ENCODE assay signal across 1 cellular context in genomic region chr2:171893824-171894611, GRCh38.
TF ChIP-seq lines count a peak whose summit lies in the region.

TSS of gene SLC25A12 (minus strand) at chr2:171894244. CDS start at chr2:171894214, 30 bp downstream.

TF ChIP-seq in HepG2, 621 proteins besides CTCF, POLR2A, EP300 and RAD21 (continued from another document and continues in another):
- no peak for TF ChIP-seq ZNF512B (CRISPR knock-in tag; IDR thresholded peaks at IDR 0.05; ENCODE audit: borderline replicate concordance)
- TF ChIP-seq ZNF556 (CRISPR knock-in tag; IDR thresholded peaks at IDR 0.05; ENCODE audit: borderline replicate concordance) = peak; percentile 47; the same call in 1 of the 2 replicates
- TF ChIP-seq ZNF672 (CRISPR knock-in tag; IDR thresholded peaks at IDR 0.05) = no peak
- no peak for TF ChIP-seq U2AF1 (optimal IDR thresholded peaks at IDR 0.05; ENCODE audit: low read depth, low read length)
- TF ChIP-seq ARNT2 (CRISPR knock-in tag; IDR thresholded peaks at IDR 0.05; ENCODE audit: low read depth) = no peak; the same call in 1 of the 2 replicates
- no peak for TF ChIP-seq MEIS1 (CRISPR knock-in tag; IDR thresholded peaks at IDR 0.05; ENCODE audit: borderline replicate concordance)
- no peak for TF ChIP-seq ZNF160 (CRISPR knock-in tag; IDR thresholded peaks at IDR 0.05)
- peak; percentile 89 for TF ChIP-seq HNF1B (CRISPR knock-in tag; IDR thresholded peaks at IDR 0.05)
- TF ChIP-seq MAFK (conservative IDR thresholded peaks at IDR 0.05 in 1 of 2, IDR thresholded peaks at IDR 0.05 in 1 of 2; ENCODE audit: low read length in 2 of 2) = no peak
- TF ChIP-seq CBX5 (CRISPR knock-in tag; IDR thresholded peaks at IDR 0.05; ENCODE audit: borderline replicate concordance) = no peak
- peak; percentile 62 for TF ChIP-seq RBM39 (IDR thresholded peaks at IDR 0.05; ENCODE audit: low read depth, low read length, poor library complexity, severe bottlenecking)
- no peak for TF ChIP-seq RORA (CRISPR knock-in tag; IDR thresholded peaks at IDR 0.05)
- peak; percentile 67 for TF ChIP-seq PHF21A (CRISPR knock-in tag; IDR thresholded peaks at IDR 0.05)
- TF ChIP-seq ZNF597 (CRISPR knock-in tag; IDR thresholded peaks at IDR 0.05) = no peak
- peak; percentile 54 for TF ChIP-seq GFI1 (CRISPR knock-in tag; IDR thresholded peaks at IDR 0.05; ENCODE audit: borderline replicate concordance)
- TF ChIP-seq DNMT3B (CRISPR knock-in tag; conservative IDR thresholded peaks at IDR 0.05) = no peak
- TF ChIP-seq SALL1 (CRISPR knock-in tag; IDR thresholded peaks at IDR 0.05) = peak; percentile 85
- TF ChIP-seq ISL2 (CRISPR knock-in tag; IDR thresholded peaks at IDR 0.05) = no peak
- no peak for TF ChIP-seq ZBTB44 (CRISPR knock-in tag; IDR thresholded peaks at IDR 0.05)
- TF ChIP-seq ZFP1 (CRISPR knock-in tag; IDR thresholded peaks at IDR 0.05) = no peak
- no peak for TF ChIP-seq HMG20A (CRISPR knock-in tag; IDR thresholded peaks at IDR 0.05; ENCODE audit: borderline replicate concordance)
- no peak for TF ChIP-seq ZNF468 (CRISPR knock-in tag; IDR thresholded peaks at IDR 0.05)
- TF ChIP-seq PBX3 (CRISPR knock-in tag; IDR thresholded peaks at IDR 0.05; ENCODE audit: borderline replicate concordance) = no peak
- peak; percentile 82 for TF ChIP-seq GMEB2 (CRISPR knock-in tag; IDR thresholded peaks at IDR 0.05; ENCODE audit: low read depth)
- no peak for TF ChIP-seq HHEX (CRISPR knock-in tag; IDR thresholded peaks at IDR 0.05)
- peak; percentile 51 for TF ChIP-seq NRL (CRISPR knock-in tag; IDR thresholded peaks at IDR 0.05; ENCODE audit: borderline replicate concordance)
- 0 out of 2 replicates have a peak, but pooled peaks have one; percentile 5 for TF ChIP-seq ZNF639 (CRISPR knock-in tag; conservative IDR thresholded peaks at IDR 0.05)
- TF ChIP-seq NCOR1 (IDR thresholded peaks at IDR 0.05; ENCODE audit: borderline replicate concordance, low read length) = no peak
- peak; percentile 47; the same call in 1 of the 2 replicates for TF ChIP-seq ZC3H13 (CRISPR knock-in tag; IDR thresholded peaks at IDR 0.05)
- TF ChIP-seq ZNF276 (CRISPR knock-in tag; IDR thresholded peaks at IDR 0.05; ENCODE audit: low read depth) = 0 out of 2 replicates have a peak, but pooled peaks have one; percentile 21
- TF ChIP-seq ZNF776 (CRISPR knock-in tag; IDR thresholded peaks at IDR 0.05) = no peak
- TF ChIP-seq ZBTB26 (CRISPR knock-in tag; IDR thresholded peaks at IDR 0.05; ENCODE audit: borderline replicate concordance) = no peak
- TF ChIP-seq ZNF652 (CRISPR knock-in tag; IDR thresholded peaks at IDR 0.05; ENCODE audit: borderline replicate concordance, low read depth) = no peak
- peak; percentile 65; the same call in 1 of the 2 replicates for TF ChIP-seq THAP11 (CRISPR knock-in tag; IDR thresholded peaks at IDR 0.05)
- 0 out of 2 replicates have a peak, but pooled peaks have one; percentile 13 for TF ChIP-seq HES4 (CRISPR knock-in tag; IDR thresholded peaks at IDR 0.05; ENCODE audit: borderline replicate concordance)
- TF ChIP-seq ZNF17 (CRISPR knock-in tag; IDR thresholded peaks at IDR 0.05) = no peak; the same call in 1 of the 2 replicates
- peak; percentile 66 for TF ChIP-seq ZNF12 (CRISPR knock-in tag; IDR thresholded peaks at IDR 0.05)
- TF ChIP-seq ZGPAT (CRISPR knock-in tag; IDR thresholded peaks at IDR 0.05) = peak; percentile 51; the same call in 1 of the 2 replicates
- peak; percentile 83 for TF ChIP-seq POLR2G (IDR thresholded peaks at IDR 0.05; ENCODE audit: low read depth, low read length)
- 0 out of 2 replicates have a peak, but pooled peaks have one; percentile 37 for TF ChIP-seq ZNF138 (CRISPR knock-in tag; IDR thresholded peaks at IDR 0.05; ENCODE audit: low read depth)
- no peak for TF ChIP-seq ZNF263 (CRISPR knock-in tag; IDR thresholded peaks at IDR 0.05)
- no peak; the same call in 1 of the 2 replicates for TF ChIP-seq REPIN1 (CRISPR knock-in tag; IDR thresholded peaks at IDR 0.05; ENCODE audit: borderline replicate concordance, low read depth)
- no peak for TF ChIP-seq CBX2 (IDR thresholded peaks at IDR 0.05; ENCODE audit: low read depth, low read length)
- TF ChIP-seq CBX2 (CRISPR knock-in tag; IDR thresholded peaks at IDR 0.05; ENCODE audit: low read depth) = no peak
- no peak for TF ChIP-seq ZNF329 (CRISPR knock-in tag; IDR thresholded peaks at IDR 0.05; ENCODE audit: low read depth)
- TF ChIP-seq ATF7-NPFF (CRISPR knock-in tag; IDR thresholded peaks at IDR 0.05; ENCODE audit: low read depth) = no peak
- peak; percentile 40; the same call in 1 of the 2 replicates for TF ChIP-seq MED13 (CRISPR knock-in tag; IDR thresholded peaks at IDR 0.05)
- peak; percentile 75; the same call in 1 of the 2 replicates for TF ChIP-seq TFAP4 (IDR thresholded peaks at IDR 0.05; ENCODE audit: borderline replicate concordance, low read depth)
- TF ChIP-seq NR2F2 (IDR thresholded peaks at IDR 0.05; ENCODE audit: borderline replicate concordance, low read depth) = no peak; the same call in 1 of the 2 replicates
